ENCODE assay signal across 1 cellular context in the genomic region with DNA sequence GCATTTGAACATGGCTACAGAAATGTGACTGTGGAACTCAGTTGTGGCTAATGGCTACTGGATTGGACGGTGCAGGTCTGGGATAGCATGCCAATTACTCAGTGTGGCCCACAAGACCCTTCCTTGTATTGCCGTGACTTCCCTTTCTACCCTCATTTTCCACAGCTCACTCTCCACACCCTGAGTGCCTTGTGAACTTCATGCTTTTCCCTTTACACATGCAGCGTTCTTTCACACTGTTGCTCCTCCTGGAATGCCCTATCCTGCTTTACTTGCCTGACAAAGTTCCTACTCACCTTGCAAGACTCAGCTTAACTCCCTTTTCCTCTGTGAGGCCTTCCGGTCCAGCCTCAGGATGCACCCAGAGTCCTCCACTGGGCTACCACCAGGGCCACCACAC.
TF ChIP-seq lines count a peak whose summit lies in the region.

No MANE protein-coding gene starts in this region.

TF ChIP-seq in K562, 482 proteins besides CTCF, POLR2A, EP300 and RAD21:
- no peak for TF ChIP-seq MXI1 (IDR thresholded peaks at IDR 0.05; ENCODE audit: low read depth, low read length)
- no peak for TF ChIP-seq ZNF232 (CRISPR knock-in tag; IDR thresholded peaks at IDR 0.05)
- no peak for TF ChIP-seq ZNF212 (CRISPR knock-in tag; IDR thresholded peaks at IDR 0.05)
- no peak for TF ChIP-seq SRSF7 (optimal IDR thresholded peaks at IDR 0.05; ENCODE audit: low read depth, low read length)
- no peak for TF ChIP-seq GABPB2 (CRISPR knock-in tag; conservative IDR thresholded peaks at IDR 0.05)
- TF ChIP-seq ZNF561 (CRISPR knock-in tag; conservative IDR thresholded peaks at IDR 0.05), result no peak
- TF ChIP-seq, protein P1, sequence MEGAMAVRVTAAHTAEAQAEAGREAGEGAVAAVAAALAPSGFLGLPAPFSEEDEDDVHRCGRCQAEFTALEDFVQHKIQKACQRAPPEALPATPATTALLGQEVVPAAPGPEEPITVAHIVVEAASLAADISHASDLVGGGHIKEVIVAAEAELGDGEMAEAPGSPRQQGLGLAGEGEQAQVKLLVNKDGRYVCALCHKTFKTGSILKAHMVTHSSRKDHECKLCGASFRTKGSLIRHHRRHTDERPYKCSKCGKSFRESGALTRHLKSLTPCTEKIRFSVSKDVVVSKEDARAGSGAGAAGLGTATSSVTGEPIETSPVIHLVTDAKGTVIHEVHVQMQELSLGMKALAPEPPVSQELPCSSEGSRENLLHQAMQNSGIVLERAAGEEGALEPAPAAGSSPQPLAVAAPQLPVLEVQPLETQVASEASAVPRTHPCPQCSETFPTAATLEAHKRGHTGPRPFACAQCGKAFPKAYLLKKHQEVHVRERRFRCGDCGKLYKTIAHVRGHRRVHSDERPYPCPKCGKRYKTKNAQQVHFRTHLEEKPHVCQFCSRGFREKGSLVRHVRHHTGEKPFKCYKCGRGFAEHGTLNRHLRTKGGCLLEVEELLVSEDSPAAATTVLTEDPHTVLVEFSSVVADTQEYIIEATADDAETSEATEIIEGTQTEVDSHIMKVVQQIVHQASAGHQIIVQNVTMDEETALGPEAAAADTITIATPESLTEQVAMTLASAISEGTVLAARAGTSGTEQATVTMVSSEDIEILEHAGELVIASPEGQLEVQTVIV (CRISPR knock-in tag; IDR thresholded peaks at IDR 0.05; ENCODE audit: borderline replicate concordance), result no peak
- no peak for TF ChIP-seq ZNF408 (CRISPR knock-in tag; IDR thresholded peaks at IDR 0.05; ENCODE audit: low read depth)
- TF ChIP-seq ATF1 (CRISPR knock-in tag; IDR thresholded peaks at IDR 0.05), result no peak
- no peak for TF ChIP-seq ATF1 (tag; IDR thresholded peaks at IDR 0.05)
- TF ChIP-seq, protein P2, sequence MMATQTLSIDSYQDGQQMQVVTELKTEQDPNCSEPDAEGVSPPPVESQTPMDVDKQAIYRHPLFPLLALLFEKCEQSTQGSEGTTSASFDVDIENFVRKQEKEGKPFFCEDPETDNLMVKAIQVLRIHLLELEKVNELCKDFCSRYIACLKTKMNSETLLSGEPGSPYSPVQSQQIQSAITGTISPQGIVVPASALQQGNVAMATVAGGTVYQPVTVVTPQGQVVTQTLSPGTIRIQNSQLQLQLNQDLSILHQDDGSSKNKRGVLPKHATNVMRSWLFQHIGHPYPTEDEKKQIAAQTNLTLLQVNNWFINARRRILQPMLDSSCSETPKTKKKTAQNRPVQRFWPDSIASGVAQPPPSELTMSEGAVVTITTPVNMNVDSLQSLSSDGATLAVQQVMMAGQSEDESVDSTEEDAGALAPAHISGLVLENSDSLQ (IDR thresholded peaks at IDR 0.05), result no peak
- no peak for TF ChIP-seq ILF3 (IDR thresholded peaks at IDR 0.05; ENCODE audit: borderline replicate concordance)
- TF ChIP-seq HSF4 (CRISPR knock-in tag; IDR thresholded peaks at IDR 0.05; ENCODE audit: borderline replicate concordance), result no peak
- TF ChIP-seq, protein P3, sequence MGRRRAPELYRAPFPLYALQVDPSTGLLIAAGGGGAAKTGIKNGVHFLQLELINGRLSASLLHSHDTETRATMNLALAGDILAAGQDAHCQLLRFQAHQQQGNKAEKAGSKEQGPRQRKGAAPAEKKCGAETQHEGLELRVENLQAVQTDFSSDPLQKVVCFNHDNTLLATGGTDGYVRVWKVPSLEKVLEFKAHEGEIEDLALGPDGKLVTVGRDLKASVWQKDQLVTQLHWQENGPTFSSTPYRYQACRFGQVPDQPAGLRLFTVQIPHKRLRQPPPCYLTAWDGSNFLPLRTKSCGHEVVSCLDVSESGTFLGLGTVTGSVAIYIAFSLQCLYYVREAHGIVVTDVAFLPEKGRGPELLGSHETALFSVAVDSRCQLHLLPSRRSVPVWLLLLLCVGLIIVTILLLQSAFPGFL (CRISPR knock-in tag; IDR thresholded peaks at IDR 0.05), result no peak
- no peak for TF ChIP-seq PHF21A (IDR thresholded peaks at IDR 0.05; ENCODE audit: borderline replicate concordance, low read depth)
